8 cellular contexts compared by ENCODE assay signal in the genomic region with DNA sequence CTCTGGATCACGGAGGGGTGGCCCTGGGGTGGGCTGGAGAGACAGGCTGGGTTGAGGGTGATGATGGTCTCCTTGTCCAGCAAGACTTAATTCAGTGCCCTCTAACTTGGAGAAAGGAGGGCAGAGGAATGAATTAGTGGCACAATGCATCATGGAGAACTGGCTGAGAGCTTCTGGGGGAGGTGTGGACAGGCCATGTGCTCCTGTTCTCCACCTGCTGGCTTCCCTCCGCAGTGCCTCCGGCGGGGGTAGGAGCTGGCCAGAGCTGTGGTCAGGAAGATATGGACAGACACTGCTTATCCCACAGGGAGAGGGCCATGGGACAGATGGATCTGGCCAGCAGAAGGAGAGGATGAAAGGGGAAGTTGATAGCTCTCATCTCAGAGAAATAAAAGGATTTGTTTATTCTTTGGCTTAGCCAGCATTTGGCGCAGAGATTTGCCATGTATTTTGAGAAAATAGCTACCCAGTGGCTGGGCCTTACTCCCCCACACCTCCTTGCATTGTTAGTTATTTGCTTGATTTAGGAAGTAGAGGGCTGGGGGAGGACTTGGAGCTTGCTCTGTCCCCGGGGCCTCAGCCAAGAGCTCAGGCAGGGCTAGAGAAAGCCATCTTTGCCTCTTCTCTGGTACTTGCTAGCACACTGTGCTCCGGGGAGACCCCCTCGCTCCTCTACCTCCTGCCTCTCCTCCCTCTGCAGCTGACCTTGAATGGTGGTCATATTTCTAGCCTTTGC.
A peak's percentile ranks its signal among the peaks of the same experiment; 100 is the strongest.
DNase-seq lines count a peak whose midpoint lies in the region; ATAC-seq, FAIRE-seq and TF ChIP-seq lines count a peak whose summit lies in the region.

No MANE protein-coding gene starts in this region.

- H3K27me3 Mint-ChIP-seq in chondrocyte (ENCODE audit: low read depth): peaks cover 6% of the 10 kb centered on the region
- peaks cover 0 to 7% (median 3%) of the 10 kb centered on the region in 3 donors for H3K27me3 Mint-ChIP-seq in CD14-positive monocyte (ENCODE audit: low read depth in 3 of 3)

- H3K36me3 Mint-ChIP-seq in chondrocyte (ENCODE audit: low read depth) (no peaks in the 10 kb centered on the region), CD14-positive monocyte (peaks cover 7 to 15% of the 10 kb centered on the region in 2 donors)

- intact Hi-C loops in CD14-positive monocyte (cut with micrococcal nuclease): loop anchor here in 1 of 2 donors (10.0 kb wide), 1 partner anchor 156 kb away; no protein-coding TSS in a partner anchor

- TF ChIP-seq POLR2A in GM12891 (IDR thresholded peaks at IDR 0.05; ENCODE audit: low read depth, low read length): no peak

- CTCF ChIA-PET in GM10248 (lab: Yijun Ruan, JAX): interaction anchor here (0.8 to 5.4 kb wide), 11 partner anchors 10 to 150 kb away, joined by 3 to 41 read pairs (median 4); no protein-coding TSS in a partner anchor

- peak; percentile 51 for DNase-seq in COR-L47 (lab: John Stamatoyannopoulos, UW)
- DNase-seq in NCI-H1105 (lab: John Stamatoyannopoulos, UW): peak; percentile 14
- no peak for DNase-seq in chondrocyte (ENCODE audit: low spot score)
- peak; percentile 31 for DNase-seq in middle frontal gyrus (ENCODE audit: extremely low spot score, low spot score)
- DNase-seq in CD14-positive monocyte (ENCODE audit: low spot score): no peak
- DNase-seq in GM12891 (ENCODE audit: insufficient read length, low spot score): no peak
- DNase-seq in GM10248 (ENCODE audit: extremely low spot score): no peak

- POLR2A ChIA-PET in GM10248 (lab: Yijun Ruan, JAX): interaction anchor here (0.9 kb wide), 1 partner anchor 499 kb away, joined by 3 read pairs; a partner anchor contains a TSS

- no peak for FAIRE-seq in GM12891 (lab: Jason Lieb, UNC)

- H3K4me1 Mint-ChIP-seq in chondrocyte (ENCODE audit: low read depth) (peaks cover 14% of the 10 kb centered on the region), CD14-positive monocyte (peaks cover 42% of the 10 kb centered on the region)

- TF ChIP-seq CTCF in chondrocyte (IDR thresholded peaks at IDR 0.05) (peak; percentile 25), CD14-positive monocyte (IDR thresholded peaks at IDR 0.05) (no peak), GM10248 (IDR thresholded peaks at IDR 0.05; ENCODE audit: control extremely low read depth, extremely low read depth, low read depth, missing control alignments) (no peak)

- ATAC-seq in HG03457 (IDR thresholded peaks at IDR 0.05; ENCODE audit: unreplicated experiment): no peak

- no peak overlapping the region for H3K27ac Mint-ChIP-seq in chondrocyte (ENCODE audit: unreplicated experiment)
- H3K27ac Mint-ChIP-seq in CD14-positive monocyte: peak overlapping the region in 3 of 7 donors; percentile 29 to 65 (median 38)

- H3K4me3 Mint-ChIP-seq in chondrocyte (ENCODE audit: unreplicated experiment) (peak overlapping the region; percentile 85), CD14-positive monocyte (peak overlapping the region in 1 of 2 donors; percentile 32)

- H3K9me3 Mint-ChIP-seq in chondrocyte (ENCODE audit: low read depth) (no peaks in the 10 kb centered on the region), CD14-positive monocyte (no peaks in the 10 kb centered on the region)

TF ChIP-seq in GM12891, 5 proteins besides CTCF, POLR2A, EP300 and RAD21:
- no peak for TF ChIP-seq POLR2AphosphoS5 (IDR thresholded peaks at IDR 0.05; ENCODE audit: low read depth, low read length)
- TF ChIP-seq PAX5 (IDR thresholded peaks at IDR 0.05; ENCODE audit: insufficient read depth, low read length, severe bottlenecking): no peak
- no peak for TF ChIP-seq SPI1 (IDR thresholded peaks at IDR 0.05; ENCODE audit: low read depth, low read length)
- TF ChIP-seq TAF1 (IDR thresholded peaks at IDR 0.05; ENCODE audit: low read depth, low read length): no peak
- no peak for TF ChIP-seq POU2F2 (IDR thresholded peaks at IDR 0.05; ENCODE audit: low read depth, low read length)

Comparison
In these comparisons a context has a peak if more than half of its experiments do, and no peak if none do; other contexts are left out.
1. DNase-seq: peak in COR-L47 (single experiment), NCI-H1105 (single experiment) and middle frontal gyrus (single experiment); none in chondrocyte (single experiment), CD14-positive monocyte (single experiment), GM12891 (single experiment) and GM10248 (single experiment).